Comparison of ENCODE assay signal across 8 cellular contexts in genomic region chr11:58576792-58577440, GRCh38. TPM values are rescaled to one million over a fixed set of nuclear protein-coding genes. Genes with fewer than 3 reads are reported as not detected.
DNase-seq lines count a peak whose midpoint lies in the region; ATAC-seq, FAIRE-seq and TF ChIP-seq lines count a peak whose summit lies in the region.

No MANE protein-coding gene starts in this region.

- no peak overlapping the region for H3K56ac ChIP-seq in H1 (replicated peaks; ENCODE audit: insufficient read length, low read depth, low read length)

- H3K9ac ChIP-seq in H1 (replicated peaks in 1 of 4; ENCODE audit: extremely low read depth in 1 of 4, low read depth in 3 of 4, low read length in 3 of 4): peak overlapping the region in 2 of 4 experiments; percentile 80 to 100; a peak in 2 of 7 replicates

- H2BK120ac ChIP-seq in H1 (replicated peaks; ENCODE audit: low read depth, low read length): no peak overlapping the region

- H3K9me3 ChIP-seq in H1 (ENCODE audit: insufficient read depth in 2 of 2, low read depth in 1 of 2, low read length in 1 of 2): no peaks in the 10 kb centered on the region

- H3K27ac ChIP-seq in H1 (ENCODE audit: low read depth, low read length): 0 out of 2 replicates have a peak overlapping the region, but pooled peaks have one; percentile 79

- TF ChIP-seq EP300 in H1 (IDR thresholded peaks at IDR 0.05; ENCODE audit: borderline replicate concordance in 1 of 2, low read depth in 2 of 2, low read length in 2 of 2): no peak

- peak; percentile 37 to 39 for TF ChIP-seq RAD21 in H1 (IDR thresholded peaks at IDR 0.05 in 1 of 2, conservative IDR thresholded peaks at IDR 0.05 in 1 of 2; ENCODE audit: low read depth in 2 of 2, low read length in 2 of 2)

- no peak overlapping the region for H2AK5ac ChIP-seq in H1 (ENCODE audit: low read depth, low read length)

- TF ChIP-seq CTCF in GM12874 (IDR thresholded peaks at IDR 0.05; ENCODE audit: insufficient read depth, low read depth, low read length) (0 out of 2 replicates have a peak, but pooled peaks have one; percentile 11), H1 (IDR thresholded peaks at IDR 0.05; ENCODE audit: control extremely low read depth in 1 of 3, insufficient read depth in 1 of 3, low read depth in 1 of 3, low read length in 3 of 3) (peak in 1 of 3 experiments; percentile 13; a peak in 2 of 4 replicates)

- H3K79me2 ChIP-seq in H1 (ENCODE audit: control insufficient read depth in 1 of 2, insufficient read depth in 2 of 2, low read length in 2 of 2): peaks cover 6 to 25% of the 10 kb centered on the region in 2 experiments; a peak in 3 of 4 replicates

- no peak overlapping the region for H2AFZ ChIP-seq in H1 (ENCODE audit: low read length)

- no peak overlapping the region for H3K23ac ChIP-seq in H1 (ENCODE audit: insufficient read length)

- intact Hi-C loops in sciatic nerve (cut with DNase I): no loop called here

- no peak for FAIRE-seq in H1 (lab: Jason Lieb, UNC)

- no peak for ATAC-seq in naive thymus-derived CD8-positive, alpha-beta T cell
- ATAC-seq in GM21717 (IDR thresholded peaks at IDR 0.05; ENCODE audit: unreplicated experiment) (no peak), sciatic nerve (no peak)

- H4K20me1 ChIP-seq in H1 (replicated peaks in 1 of 2; ENCODE audit: control insufficient read depth in 1 of 2, insufficient read depth in 2 of 2, low read length in 2 of 2): peaks cover 0 to under 1% of the 10 kb centered on the region in 2 experiments

- H3K4me1 Mint-ChIP-seq in naive thymus-derived CD8-positive, alpha-beta T cell: peaks cover 26 to 74% (median 64%) of the 10 kb centered on the region in 4 donors

- POLR2A ChIA-PET in H1 (lab: Charles Lee; ENCODE audit: partially characterized antibody): interaction anchor here (0.6 to 2.0 kb wide), 11 partner anchors 9 to 1314 kb away, joined by 3 to 13 read pairs (median 3); no protein-coding TSS in a partner anchor
- POLR2A ChIA-PET in naive thymus-derived CD8-positive, alpha-beta T cell (lab: Charles Lee): interaction anchor here (0.9 to 5.4 kb wide), 17 partner anchors 9 to 983 kb away, joined by 3 to 82 read pairs (median 5); partner anchors contain the start of genes SELENOH and YPEL4

- H3K4me2 ChIP-seq in H1 (ENCODE audit: insufficient read depth in 1 of 2, low read depth in 2 of 2, low read length in 2 of 2): peak overlapping the region; percentile 78 to 82

- H2BK20ac ChIP-seq in H1 (ENCODE audit: low read length): no peak overlapping the region

- H3K4ac ChIP-seq in H1 (replicated peaks; ENCODE audit: insufficient read length, low read depth, low read length): no peak overlapping the region

- peak overlapping the region; percentile 96 to 100 (median 98) for H3K4me3 ChIP-seq in H1 (ENCODE audit: extremely low read depth in 1 of 4, insufficient read depth in 2 of 4, low read depth in 3 of 4, low read length in 4 of 4)

- no peaks in the 10 kb centered on the region for H3K79me1 ChIP-seq in H1 (ENCODE audit: low read depth, low read length)

- no peak overlapping the region for H4K5ac ChIP-seq in H1 (ENCODE audit: insufficient read length, low read depth, low read length)

- no peaks in the 10 kb centered on the region for H3K23me2 ChIP-seq in H1 (ENCODE audit: low read depth, low read length)

- H3K4me1 ChIP-seq in H1 (replicated peaks in 1 of 4; ENCODE audit: control insufficient read depth in 3 of 4, insufficient read depth in 4 of 4, low read length in 3 of 4): peaks cover 0 to 2% (median 2%) of the 10 kb centered on the region in 4 experiments; a peak in 4 of 7 replicates

- CTCF ChIA-PET in H1 (lab: Charles Lee; ENCODE audit: partially characterized antibody): interaction anchor here (0.6 to 3.1 kb wide), 15 partner anchors 9 to 844 kb away, joined by 3 to 26 read pairs (median 3); no protein-coding TSS in a partner anchor

- no peak overlapping the region for H3K14ac ChIP-seq in H1 (ENCODE audit: insufficient read length)

- no peak overlapping the region for H2BK5ac ChIP-seq in H1 (ENCODE audit: low read depth, low read length)

- TF ChIP-seq POLR2A in H1 (IDR thresholded peaks at IDR 0.05; ENCODE audit: control extremely low read depth in 1 of 2, low read depth in 2 of 2, low read length in 2 of 2): no peak

- no peak overlapping the region for H2BK15ac ChIP-seq in H1 (ENCODE audit: low read length)

- no peak overlapping the region for H4K8ac ChIP-seq in H1 (ENCODE audit: extremely low read depth, insufficient read depth, low read length)

- no peak overlapping the region for H2BK12ac ChIP-seq in H1 (ENCODE audit: low read depth, low read length)

- H3K18ac ChIP-seq in H1 (ENCODE audit: extremely low read depth, low read length): peak overlapping the region; percentile 32; the same call in 1 of the 2 replicates

- H3K27me3 ChIP-seq in H1 (replicated peaks in 1 of 4; ENCODE audit: control insufficient read depth in 3 of 4, extremely low read depth in 1 of 4, insufficient read depth in 3 of 4, low read length in 3 of 4): no peaks in the 10 kb centered on the region

- H3K4me3 Mint-ChIP-seq in naive thymus-derived CD8-positive, alpha-beta T cell: peak overlapping the region; percentile 92 to 99 (median 98)

- DNase-seq in AG08395 (ENCODE audit: low spot score): peak; percentile 10
- peak; percentile 79 for DNase-seq in RKO (ENCODE audit: low spot score)
- DNase-seq in H1 (ENCODE audit: low read depth in 1 of 2, low spot score in 2 of 2): no peak
- no peak for DNase-seq in naive thymus-derived CD8-positive, alpha-beta T cell
- DNase-seq in stimulated activated CD4-positive, alpha-beta T cell treated with anti-CD3 and anti-CD28 coated beads, Interleukin-1b, Interleukin-23, amount 100 ng/mL, for 48 hours: no peak
- no peak for DNase-seq in sciatic nerve (ENCODE audit: low spot score)

- H3K9me3 Mint-ChIP-seq in naive thymus-derived CD8-positive, alpha-beta T cell: no peaks in the 10 kb centered on the region

- H3K36me3 ChIP-seq in H1 (ENCODE audit: control insufficient read depth in 2 of 4, insufficient read depth in 4 of 4, low read length in 3 of 4): peaks cover 0 to 7% (median 0%) of the 10 kb centered on the region in 4 experiments; a peak in 1 of 8 replicates

- peaks cover 0 to 2% (median 0%) of the 10 kb centered on the region in 5 donors for H3K27me3 Mint-ChIP-seq in naive thymus-derived CD8-positive, alpha-beta T cell

- H3K27ac Mint-ChIP-seq in naive thymus-derived CD8-positive, alpha-beta T cell: peak overlapping the region; percentile 99 to 100 (median 100)

- WGBS in H1 (ENCODE audit: extremely low coverage in 1 of 2, insufficient coverage in 1 of 2, insufficient read length in 1 of 2, insufficient replicate concordance in 2 of 2, low coverage in 1 of 2, low lambda C conversion rate in 2 of 2, missing lambda C conversion rate in 1 of 2), 2 experiments: 81% methylated on average over 7 of the region's 7 CpGs; no CpG with 5 or more reads in 1 of the 2 experiments

- H4K91ac ChIP-seq in H1 (replicated peaks; ENCODE audit: insufficient read length, low read length): no peak overlapping the region

- H3K36me3 Mint-ChIP-seq in naive thymus-derived CD8-positive, alpha-beta T cell: peaks cover 0 to 8% (median 6%) of the 10 kb centered on the region in 3 donors

TF ChIP-seq in H1, 55 proteins besides CTCF, POLR2A, EP300 and RAD21:
- 0 out of 4 replicates have a peak, but pooled peaks of 1 of the 2 experiments have one; percentile 27 for TF ChIP-seq SIN3A (conservative IDR thresholded peaks at IDR 0.05 in 1 of 2, IDR thresholded peaks at IDR 0.05 in 1 of 2; ENCODE audit: low read depth in 1 of 2, low read length in 2 of 2)
- TF ChIP-seq CEBPB (IDR thresholded peaks at IDR 0.05; ENCODE audit: low read depth, low read length): no peak

RNA-seq across cellular contexts. Expression of gene LPXN, which starts 1.3 kb away (rescaled TPM):
- 0.69 and 1.4 TPM in 2 replicates for total RNA-seq in H1 (2021; fragmentation: NEBNext Ultra II Directional; extraction: Animal tissue kit (Norgen Biotek cat#: 25700))
- polyA plus RNA-seq in H1 (2011; rRNA removed): 2.5 and 2.7 TPM in 2 replicates
- polyA plus RNA-seq in H1 (2011; cell fraction: cytosol; rRNA removed): 3.0 TPM
- polyA plus RNA-seq in H1 (2011; cell fraction: nucleus; rRNA removed): 5.6 TPM
- polyA plus RNA-seq in H1 (2012, experiment 1 of 2): 1.1 to 1.5 TPM (median 1.4 TPM) in 4 replicates
- 0.37 TPM for polyA plus RNA-seq in H1 (2012, experiment 2 of 2)
- 1.2 TPM for polyA plus RNA-seq in H1 (2013, experiment 1 of 2)
- 1.3 TPM for polyA plus RNA-seq in H1 (2013, experiment 2 of 2)
- 5.1 and 6.7 TPM in 2 replicates for polyA minus RNA-seq in H1 (2011; rRNA and poly(A)+ RNA removed)
- not detected for polyA minus RNA-seq in H1 (2011; cell fraction: cytosol; rRNA and poly(A)+ RNA removed)
- 10.1 TPM for polyA minus RNA-seq in H1 (2011; cell fraction: nucleus; rRNA and poly(A)+ RNA removed)
- 100 to 1,000 TPM; 200 TPM for total RNA-seq in naive thymus-derived CD8-positive, alpha-beta T cell
- polyA plus RNA-seq in naive thymus-derived CD8-positive, alpha-beta T cell: 100 to 1,000 TPM; 208 to 261 (median 220) TPM
- 17.2 TPM for total RNA-seq in sciatic nerve

RNA-seq across cellular contexts. Expression of gene ZFP91, which starts 1.9 kb away (rescaled TPM):
- total RNA-seq in H1 (2021; fragmentation: NEBNext Ultra II Directional; extraction: Animal tissue kit (Norgen Biotek cat#: 25700)): 29.0 and 29.5 TPM in 2 replicates
- 7.8 and 10.7 TPM in 2 replicates for polyA plus RNA-seq in H1 (2011; rRNA removed)
- 13.4 TPM for polyA plus RNA-seq in H1 (2011; cell fraction: cytosol; rRNA removed)
- 8.6 TPM for polyA plus RNA-seq in H1 (2011; cell fraction: nucleus; rRNA removed)
- polyA plus RNA-seq in H1 (2012, experiment 1 of 2): 11.2 to 19.7 TPM (median 12.8 TPM) in 4 replicates
- 3.1 TPM for polyA plus RNA-seq in H1 (2012, experiment 2 of 2)
- 27.9 TPM for polyA plus RNA-seq in H1 (2013, experiment 1 of 2)
- 25.8 TPM for polyA plus RNA-seq in H1 (2013, experiment 2 of 2)
- polyA minus RNA-seq in H1 (2011; rRNA and poly(A)+ RNA removed): 14.0 and 16.6 TPM in 2 replicates
- polyA minus RNA-seq in H1 (2011; cell fraction: cytosol; rRNA and poly(A)+ RNA removed): 10.3 TPM
- polyA minus RNA-seq in H1 (2011; cell fraction: nucleus; rRNA and poly(A)+ RNA removed): 32.9 TPM
- total RNA-seq in naive thymus-derived CD8-positive, alpha-beta T cell: 10 to 100 TPM; 46.1 to 49.6 TPM
- polyA plus RNA-seq in naive thymus-derived CD8-positive, alpha-beta T cell: 1 to 10 TPM; 4.8 to 9.4 (median 7.1) TPM
- total RNA-seq in sciatic nerve: 46.5 TPM

RNA-seq across cellular contexts. Expression of gene CNTF, which starts 45.5 kb away (rescaled TPM):
- total RNA-seq in H1 (2021; fragmentation: NEBNext Ultra II Directional; extraction: Animal tissue kit (Norgen Biotek cat#: 25700)): 1.5 and 1.9 TPM in 2 replicates
- 0.33 and 0.41 TPM in 2 replicates for polyA plus RNA-seq in H1 (2011; rRNA removed)
- 0.37 TPM for polyA plus RNA-seq in H1 (2011; cell fraction: cytosol; rRNA removed)
- polyA plus RNA-seq in H1 (2011; cell fraction: nucleus; rRNA removed): 1.3 TPM
- polyA plus RNA-seq in H1 (2012, experiment 1 of 2): 0.27 to 1.7 TPM (median 0.62 TPM) in 4 replicates
- not detected for polyA plus RNA-seq in H1 (2012, experiment 2 of 2)
- polyA plus RNA-seq in H1 (2013, experiment 1 of 2): 0.51 TPM
- polyA plus RNA-seq in H1 (2013, experiment 2 of 2): 0.40 TPM
- polyA minus RNA-seq in H1 (2011; rRNA and poly(A)+ RNA removed): 3.0 and 4.6 TPM in 2 replicates
- polyA minus RNA-seq in H1 (2011; cell fraction: cytosol; rRNA and poly(A)+ RNA removed): 2.1 TPM
- polyA minus RNA-seq in H1 (2011; cell fraction: nucleus; rRNA and poly(A)+ RNA removed): 26.0 TPM
- 1 to 10 TPM; 2.9 to 3.0 TPM for total RNA-seq in naive thymus-derived CD8-positive, alpha-beta T cell
- polyA plus RNA-seq in naive thymus-derived CD8-positive, alpha-beta T cell: under 1 TPM in 2 of 3 donors, not detected in 1; 0.15 to 0.28 TPM
- 426 TPM for total RNA-seq in sciatic nerve

Comparison
In these comparisons a context has a peak if more than half of its experiments do, and no peak if none do; other contexts are left out.
1. DNase-seq: peak in AG08395 (single experiment) and RKO (single experiment); none in H1 (0 of 2), naive thymus-derived CD8-positive, alpha-beta T cell (0 of 10), stimulated activated CD4-positive, alpha-beta T cell treated with anti-CD3 and anti-CD28 coated beads, Interleukin-1b, Interleukin-23, amount 100 ng/mL, for 48 hours (single experiment) and sciatic nerve (single experiment).
2. RNA of gene LPXN, which starts 1.3 kb away (total RNA-seq): 200 TPM in naive thymus-derived CD8-positive, alpha-beta T cell; 17.2 TPM in sciatic nerve (single experiment) and 0.69 to 1.4 TPM in H1; every median in the first group is over 10 times any median in the second.
3. RNA of gene CNTF, which starts 45.5 kb away (total RNA-seq): 426 TPM in sciatic nerve (single experiment); 2.9 to 3.0 TPM in naive thymus-derived CD8-positive, alpha-beta T cell and 1.5 to 1.9 TPM in H1; every median in the first group is over 100 times any median in the second.